In the genomic region with DNA sequence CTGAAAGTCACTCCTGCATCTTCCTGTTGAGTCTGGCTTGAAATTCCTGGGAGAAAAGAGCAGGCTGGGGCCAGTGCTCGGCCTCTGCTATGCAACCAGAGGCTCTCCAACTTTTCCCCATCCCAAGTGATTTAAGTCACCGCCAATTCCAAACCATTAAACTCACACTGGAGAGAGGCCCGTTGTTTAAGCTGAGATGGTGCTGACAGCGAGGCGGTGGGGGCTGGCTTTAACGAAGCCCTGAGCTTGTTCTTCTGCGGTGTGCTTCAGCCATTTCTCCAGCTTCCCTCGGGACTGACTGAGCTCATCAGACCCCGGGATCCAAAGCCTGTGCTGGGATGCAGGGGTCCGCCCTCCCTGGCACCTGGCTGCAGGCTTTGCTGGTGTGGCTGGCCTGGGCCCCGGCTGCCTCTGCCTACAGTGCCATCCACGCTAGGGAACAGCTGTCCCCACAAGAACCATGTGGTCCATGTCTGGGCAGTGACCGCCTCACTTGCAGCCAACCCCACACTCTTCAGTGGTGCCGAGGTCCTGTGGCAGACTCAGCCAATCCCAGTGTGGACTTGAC, we compare ENCODE assay signal across 20 cellular contexts. TPM values are rescaled to one million over a fixed set of nuclear protein-coding genes. Genes with fewer than 3 reads are reported as not detected.
DNase-seq lines count a peak whose midpoint lies in the region; ATAC-seq and TF ChIP-seq lines count a peak whose summit lies in the region.
"Had no signal": no experiment of that assay in that cellular context is flagged by ENCODE, and none has a peak within 500 bp of the region (broad histone marks: within the 10 kb centered on the region; RNA-seq: fewer than 3 reads in every experiment).

No MANE protein-coding gene starts in this region.

- ATAC-seq in HG03196 (IDR thresholded peaks at IDR 0.05; ENCODE audit: unreplicated experiment) (no peak), HG03354 (IDR thresholded peaks at IDR 0.05; ENCODE audit: poor library complexity, severe bottlenecking, unreplicated experiment) (no peak)
- ATAC-seq: activated naive CD4-positive, alpha-beta T cell treated with anti-CD3 and anti-CD28 coated beads, Interleukin-2, amount 50 U/mL, for 72 hours; HCT116; left lobe of liver; SK-N-SH treated with all-trans-retinoic acid at 6 μM for 48 hours had no signal

- H3K4me1 ChIP-seq in urinary bladder (ENCODE audit: insufficient read depth) (peaks cover 2% of the 10 kb centered on the region), prostate gland (replicated peaks) (no peaks in the 10 kb centered on the region)
- H3K4me1 ChIP-seq: thyroid gland had no signal

- intact Hi-C loops in posterior vena cava (cut with DNase I) (loop anchor here in 1 of 2 donors (10.0 kb wide), 1 partner anchor 940 kb away; no protein-coding TSS in a partner anchor), prostate gland (cut with DNase I) (no loop called here)

- no peak for TF ChIP-seq CTCF in fibroblast of mammary gland (conservative IDR thresholded peaks at IDR 0.05; ENCODE audit: control insufficient read depth, insufficient read depth, low read depth, low read length)
- no peak for TF ChIP-seq CTCF in prostate gland (IDR thresholded peaks at IDR 0.05)

- TF ChIP-seq POLR2A in prostate gland (IDR thresholded peaks at IDR 0.05): no peak

- peak; percentile 82 for DNase-seq in fibroblast of mammary gland (ENCODE audit: low read depth)
- peak; percentile 44 for DNase-seq in left kidney (ENCODE audit: low read depth, low spot score)
- peak; percentile 81 for DNase-seq in posterior vena cava (ENCODE audit: low spot score)
- no peak for DNase-seq in prostate gland (ENCODE audit: low spot score)
- DNase-seq: anterior cingulate cortex, EL, NCI-H1105 treated with DMSO at 0.1 percent for 48 hours, NCI-H2081, NCI-H345, NCI-H82, thyroid gland had no signal

- H3K4me3 ChIP-seq in fibroblast of mammary gland (ENCODE audit: control insufficient read depth, low read depth, low read length) (no peak overlapping the region), urinary bladder (ENCODE audit: low read depth, low read length) (no peak overlapping the region), prostate gland (no peak overlapping the region)
- H3K4me3 ChIP-seq: hepatocyte, thyroid gland had no signal

- H3K9me3 ChIP-seq in prostate gland: no peaks in the 10 kb centered on the region
- H3K9me3 ChIP-seq: thyroid gland had no signal

- H3K27ac ChIP-seq in urinary bladder (ENCODE audit: low read depth) (peak overlapping the region; percentile 13), prostate gland (no peak overlapping the region)
- H3K27ac ChIP-seq: hepatocyte, thyroid gland, VCaP had no signal

- no peaks in the 10 kb centered on the region for H3K27me3 ChIP-seq in prostate gland (replicated peaks; ENCODE audit: insufficient read depth)
- H3K27me3 ChIP-seq: hepatocyte, thyroid gland had no signal

- H3K36me3 ChIP-seq in urinary bladder (ENCODE audit: insufficient read depth) (no peaks in the 10 kb centered on the region), prostate gland (no peaks in the 10 kb centered on the region)
- H3K36me3 ChIP-seq: thyroid gland had no signal

- WGBS in urinary bladder: 62% methylated on average over 14 of the region's 14 CpGs
- WGBS in prostate gland: 82% methylated on average over 12 of the region's 14 CpGs

RNA-seq across cellular contexts. Expression of a gene that starts 21.3 kb away (rescaled TPM):
- total RNA-seq in posterior vena cava (1 to 10 TPM; 1.7 to 2.7 TPM), urinary bladder (6.0 TPM), prostate gland (1 to 10 TPM in 1 of 2 donors, under 1 TPM in 1; 0.68 to 1.1 TPM)
- 0.37 TPM for polyA plus RNA-seq in urinary bladder
